21 cellular contexts compared by ENCODE assay signal in genomic region chr7:4282434-4283223, GRCh38.
A peak's percentile ranks its signal among the peaks of the same experiment; 100 is the strongest.
DNase-seq lines count a peak whose midpoint lies in the region; ATAC-seq, FAIRE-seq and TF ChIP-seq lines count a peak whose summit lies in the region.
"Had no signal": no experiment of that assay in that cellular context is flagged by ENCODE, and none has a peak within 500 bp of the region (broad histone marks: within the 10 kb centered on the region; RNA-seq: fewer than 3 reads in every experiment).

No MANE protein-coding gene starts in this region.

- H3K36me3 ChIP-seq in astrocyte (ENCODE audit: insufficient read depth, low read length), result no peaks in the 10 kb centered on the region
- no peaks in the 10 kb centered on the region for H3K36me3 ChIP-seq in naive thymus-derived CD4-positive, alpha-beta T cell (ENCODE audit: control insufficient read depth in 2 of 3, insufficient read depth in 3 of 3, low read length in 3 of 3)
- H3K36me3 ChIP-seq: ovary, SJCRH30, upper lobe of left lung had no signal

- POLR2A ChIA-PET in naive thymus-derived CD4-positive, alpha-beta T cell (lab: Charles Lee), result no interaction called here

- no peaks in the 10 kb centered on the region for H3K79me2 ChIP-seq in astrocyte (ENCODE audit: insufficient read depth, low read length)

- FAIRE-seq in astrocyte (lab: Jason Lieb, UNC) (no peak), urothelium cell line (lab: Jason Lieb, UNC) (peak; percentile 98)
- FAIRE-seq: A204.1 had no signal

- no peak overlapping the region for H2AFZ ChIP-seq in astrocyte (ENCODE audit: low read depth, low read length)

- H3K4me3 ChIP-seq in astrocyte (ENCODE audit: insufficient read depth, low read depth, low read length), result no peak overlapping the region
- H3K4me3 ChIP-seq in naive thymus-derived CD4-positive, alpha-beta T cell (ENCODE audit: low read length), result no peak overlapping the region
- H3K4me3 ChIP-seq: ovary, SJCRH30, smooth muscle cell, upper lobe of left lung had no signal

- no peaks in the 10 kb centered on the region for H4K20me1 ChIP-seq in astrocyte (ENCODE audit: insufficient read depth, low read length)

- peaks cover 4% of the 10 kb centered on the region for H3K9me3 ChIP-seq in astrocyte (ENCODE audit: insufficient read depth, low read depth, low read length)
- H3K9me3 ChIP-seq in naive thymus-derived CD4-positive, alpha-beta T cell (ENCODE audit: control insufficient read depth in 2 of 3, low read length in 3 of 3), result no peaks in the 10 kb centered on the region
- H3K9me3 ChIP-seq: ovary, SJCRH30, upper lobe of left lung had no signal

- H3K4me1 ChIP-seq in astrocyte (ENCODE audit: insufficient read depth, low read length), result no peaks in the 10 kb centered on the region
- no peaks in the 10 kb centered on the region for H3K4me1 ChIP-seq in naive thymus-derived CD4-positive, alpha-beta T cell (ENCODE audit: control insufficient read depth in 2 of 2, insufficient read depth in 2 of 2, low read length in 2 of 2)
- H3K4me1 ChIP-seq: SJCRH30, upper lobe of left lung had no signal

- no peaks in the 10 kb centered on the region for H3K4me1 Mint-ChIP-seq in astrocyte (ENCODE audit: low read depth, unreplicated experiment)
- H3K4me1 Mint-ChIP-seq in naive thymus-derived CD4-positive, alpha-beta T cell, result peaks cover 0 to 2% (median 0%) of the 10 kb centered on the region in 7 donors
- H3K4me1 Mint-ChIP-seq: activated naive CD8-positive, alpha-beta T cell treated with anti-CD3 and anti-CD28 coated beads for 36 hours; CD4-positive, CD25-positive, alpha-beta regulatory T cell; stimulated activated effector memory CD8-positive, alpha-beta T cell treated with anti-CD3 and anti-CD28 coated beads, Interleukin-12 subunit alpha, Interleukin-12 subunit beta, amount 100 ng/mL, for 72 hours had no signal

- DNase-seq in cardiac septum (ENCODE audit: low spot score) (peak; percentile 65), left ventricle myocardium superior (no peak), astrocyte (ENCODE audit: low read depth) (peak; percentile 62), iPS-NIHi7 (ENCODE audit: extremely low spot score) (peak; percentile 3), urothelium cell line (ENCODE audit: low spot score) (peak; percentile 95)
- no peak for DNase-seq in naive thymus-derived CD4-positive, alpha-beta T cell
- DNase-seq: activated CD4-positive, alpha-beta T cell treated with anti-CD3 and anti-CD28 coated beads, Interleukin-2, amount 50 U/mL, for 1 hour; activated naive CD8-positive, alpha-beta T cell treated with anti-CD3 and anti-CD28 coated beads for 36 hours; activated T-cell treated with anti-CD3 and anti-CD28 coated beads, Interleukin-2, amount 50 U/mL, for 4 hours; CD4-positive, CD25-positive, alpha-beta regulatory T cell; KG1; NCI-H1436 treated with DMSO at 0.1 percent for 48 hours; NCI-H2227 treated with DMSO at 0.1 percent for 48 hours; ovary had no signal

- no peak overlapping the region for H3K9ac ChIP-seq in astrocyte (ENCODE audit: low read length)

- H3K27me3 ChIP-seq in astrocyte (ENCODE audit: insufficient read depth, low read length), result no peaks in the 10 kb centered on the region
- no peaks in the 10 kb centered on the region for H3K27me3 ChIP-seq in naive thymus-derived CD4-positive, alpha-beta T cell (ENCODE audit: control insufficient read depth in 2 of 2, insufficient read depth in 2 of 2, low read length in 2 of 2)
- H3K27me3 ChIP-seq: ovary, SJCRH30, upper lobe of left lung had no signal

- TF ChIP-seq CTCF in astrocyte (IDR thresholded peaks at IDR 0.05; ENCODE audit: insufficient read depth, low read depth, low read length), result no peak

- H3K36me3 Mint-ChIP-seq in astrocyte (ENCODE audit: low read depth, unreplicated experiment), result no peaks in the 10 kb centered on the region
- H3K36me3 Mint-ChIP-seq in naive thymus-derived CD4-positive, alpha-beta T cell, result peaks cover 0 to 1% (median 0%) of the 10 kb centered on the region in 5 donors
- H3K36me3 Mint-ChIP-seq: activated naive CD8-positive, alpha-beta T cell treated with anti-CD3 and anti-CD28 coated beads for 36 hours; CD4-positive, CD25-positive, alpha-beta regulatory T cell; stimulated activated effector memory CD8-positive, alpha-beta T cell treated with anti-CD3 and anti-CD28 coated beads, Interleukin-12 subunit alpha, Interleukin-12 subunit beta, amount 100 ng/mL, for 72 hours had no signal

- H3K27me3 Mint-ChIP-seq in astrocyte (ENCODE audit: low read depth, unreplicated experiment), result no peaks in the 10 kb centered on the region
- H3K27me3 Mint-ChIP-seq in naive thymus-derived CD4-positive, alpha-beta T cell, result peaks cover 0 to 4% (median 0%) of the 10 kb centered on the region in 5 donors
- H3K27me3 Mint-ChIP-seq: CD4-positive, CD25-positive, alpha-beta regulatory T cell had no signal

- no peak overlapping the region for H3K27ac ChIP-seq in astrocyte (ENCODE audit: low read depth, low read length)
- H3K27ac ChIP-seq in naive thymus-derived CD4-positive, alpha-beta T cell (ENCODE audit: low read depth, low read length), result no peak overlapping the region
- H3K27ac ChIP-seq: ovary, SJCRH30, upper lobe of left lung had no signal

- no peak overlapping the region for H3K4me2 ChIP-seq in astrocyte (ENCODE audit: low read length)
- H3K4me2 ChIP-seq: smooth muscle cell had no signal

- no peak overlapping the region for H3K4me3 Mint-ChIP-seq in astrocyte (ENCODE audit: unreplicated experiment)
- no peak overlapping the region for H3K4me3 Mint-ChIP-seq in naive thymus-derived CD4-positive, alpha-beta T cell
- H3K4me3 Mint-ChIP-seq: activated naive CD8-positive, alpha-beta T cell treated with anti-CD3 and anti-CD28 coated beads for 36 hours; activated T-cell treated with anti-CD3 and anti-CD28 coated beads, Interleukin-2, amount 50 U/mL, for 4 hours; CD4-positive, CD25-positive, alpha-beta regulatory T cell; stimulated activated effector memory CD8-positive, alpha-beta T cell treated with anti-CD3 and anti-CD28 coated beads, Interleukin-12 subunit alpha, Interleukin-12 subunit beta, amount 100 ng/mL, for 72 hours had no signal

- no peak overlapping the region for H3K27ac Mint-ChIP-seq in astrocyte (ENCODE audit: unreplicated experiment)
- no peak overlapping the region for H3K27ac Mint-ChIP-seq in naive thymus-derived CD4-positive, alpha-beta T cell
- H3K27ac Mint-ChIP-seq: activated naive CD8-positive, alpha-beta T cell treated with anti-CD3 and anti-CD28 coated beads for 36 hours; CD4-positive, CD25-positive, alpha-beta regulatory T cell; stimulated activated effector memory CD8-positive, alpha-beta T cell treated with anti-CD3 and anti-CD28 coated beads, Interleukin-12 subunit alpha, Interleukin-12 subunit beta, amount 100 ng/mL, for 72 hours had no signal

- intact Hi-C loops in cardiac septum (cut with DNase I) (no loop called here), left ventricle myocardium superior (cut with micrococcal nuclease) (no loop called here)
- intact Hi-C loops in naive thymus-derived CD4-positive, alpha-beta T cell (cut with micrococcal nuclease), result no loop called here

- ATAC-seq in left ventricle myocardium superior (no peak), GM21528 (IDR thresholded peaks at IDR 0.05; ENCODE audit: low FRiP score, unreplicated experiment) (no peak), HG03175 (IDR thresholded peaks at IDR 0.05; ENCODE audit: unreplicated experiment) (no peak)
- ATAC-seq in naive thymus-derived CD4-positive, alpha-beta T cell, result no peak
- ATAC-seq: activated T-cell treated with anti-CD3 and anti-CD28 coated beads, Interleukin-2, amount 50 U/mL, for 4 hours; stimulated activated effector memory CD8-positive, alpha-beta T cell treated with anti-CD3 and anti-CD28 coated beads, Interleukin-12 subunit alpha, Interleukin-12 subunit beta, amount 100 ng/mL, for 72 hours had no signal

- CTCF ChIA-PET in naive thymus-derived CD4-positive, alpha-beta T cell (lab: Charles Lee), result no interaction called here

- peaks cover 1% of the 10 kb centered on the region for H3K9me3 Mint-ChIP-seq in astrocyte (ENCODE audit: unreplicated experiment)
- peaks cover 0 to 6% (median 0%) of the 10 kb centered on the region in 11 donors for H3K9me3 Mint-ChIP-seq in naive thymus-derived CD4-positive, alpha-beta T cell
- H3K9me3 Mint-ChIP-seq: activated T-cell treated with anti-CD3 and anti-CD28 coated beads, Interleukin-2, amount 50 U/mL, for 4 hours; stimulated activated effector memory CD8-positive, alpha-beta T cell treated with anti-CD3 and anti-CD28 coated beads, Interleukin-12 subunit alpha, Interleukin-12 subunit beta, amount 100 ng/mL, for 72 hours had no signal

Comparison
In these comparisons a context has a peak if more than half of its experiments do, and no peak if none do; other contexts are left out.
1. DNase-seq: peak in cardiac septum (single experiment), astrocyte (single experiment), iPS-NIHi7 (single experiment) and urothelium cell line (single experiment); none in left ventricle myocardium superior (single experiment) and naive thymus-derived CD4-positive, alpha-beta T cell (0 of 9).